15 cellular contexts compared by ENCODE assay signal in the genomic region with DNA sequence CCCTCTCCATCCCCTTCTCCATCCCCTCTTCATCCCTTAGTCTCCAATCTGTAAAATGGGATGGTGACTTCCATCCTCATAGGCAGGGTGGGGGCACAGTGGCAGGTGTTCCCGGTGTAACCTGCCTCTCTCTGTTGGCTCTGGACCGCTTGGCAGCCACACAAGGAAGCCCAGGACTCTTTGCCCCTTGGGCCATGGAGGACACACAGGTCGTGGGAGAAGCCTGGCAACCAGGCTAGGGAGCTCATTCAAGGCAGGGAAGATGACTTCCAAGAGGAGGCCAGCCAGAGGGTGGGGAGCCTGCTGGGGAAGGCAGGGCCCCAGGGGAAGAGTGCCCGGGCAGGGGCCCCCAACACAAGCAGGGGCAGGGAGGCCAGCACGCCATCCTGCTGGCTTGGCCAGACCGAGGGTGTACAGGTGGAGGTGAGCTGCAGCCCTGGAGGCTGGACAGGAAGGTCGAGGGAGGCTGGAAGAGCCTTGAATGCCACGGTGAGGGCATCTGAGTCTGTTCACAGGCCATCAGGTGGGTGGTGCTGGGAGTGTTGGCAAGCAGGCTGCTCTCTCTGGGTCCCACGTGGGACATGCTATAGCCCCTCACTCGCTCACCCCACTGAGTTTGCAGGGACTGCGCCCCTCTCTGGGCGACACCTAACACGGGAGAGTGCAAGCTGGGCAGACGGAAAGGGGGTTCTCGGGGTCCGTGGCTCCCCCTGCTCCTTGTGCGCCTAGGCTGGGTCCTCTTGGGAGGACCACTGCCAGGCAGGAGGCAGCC. TPM values are rescaled to one million over a fixed set of nuclear protein-coding genes. Genes with fewer than 3 reads are reported as not detected.
"Had no signal": no experiment of that assay in that cellular context is flagged by ENCODE, and none has a peak within 500 bp of the region (broad histone marks: within the 10 kb centered on the region; RNA-seq: fewer than 3 reads in every experiment).

No MANE protein-coding gene starts in this region.

- H3K27me3 ChIP-seq: colonic mucosa, testis had no signal

- H3K36me3 ChIP-seq: colonic mucosa, left ventricle myocardium inferior had no signal

- H3K27me3 Mint-ChIP-seq: activated CD8-positive, alpha-beta T cell treated with anti-CD3 and anti-CD28 coated beads for 36 hours had no signal

- H3K4me1 ChIP-seq: colonic mucosa, left ventricle myocardium inferior, parathyroid adenoma, testis had no signal

- H3K9me3 ChIP-seq: colonic mucosa, testis had no signal

- DNase-seq: activated CD8-positive, alpha-beta T cell treated with anti-CD3 and anti-CD28 coated beads for 36 hours; activated naive CD4-positive, alpha-beta T cell treated with anti-CD3 and anti-CD28 coated beads for 36 hours; colonic mucosa; effector CD8-positive, alpha-beta T cell; foreskin melanocyte; left ventricle myocardium inferior; right cardiac atrium; stimulated activated naive B cell treated with anti-CD40 and anti-IgM and Interleukin-4, amounts not matched to agents 10 μg/mL and 1 μg/mL and 100 μg/mL, for 72 hours; testis had no signal

- H3K4me3 Mint-ChIP-seq: activated CD8-positive, alpha-beta T cell treated with anti-CD3 and anti-CD28 coated beads for 36 hours; activated naive CD4-positive, alpha-beta T cell treated with anti-CD3 and anti-CD28 coated beads for 36 hours; activated T-helper 1 cell treated with anti-CD3 and anti-CD28 coated beads, Interleukin-12 subunit alpha, Interleukin-12 subunit beta, Interleukin-2, Interleukin-4 antibody, amounts not matched to agents 30 ng/mL and 10 ng/mL and 1 ng/mL, durations not matched to agents 14 hours and 24 hours and 36 hours; memory B cell; neural crest cell; stimulated activated naive B cell treated with anti-CD40 and anti-IgM and Interleukin-4, amounts not matched to agents 10 μg/mL and 1 μg/mL and 100 μg/mL, for 72 hours had no signal

- H2AFZ ChIP-seq: parathyroid adenoma had no signal

- H3K9me3 Mint-ChIP-seq: activated CD8-positive, alpha-beta T cell treated with anti-CD3 and anti-CD28 coated beads for 36 hours; activated naive CD4-positive, alpha-beta T cell treated with anti-CD3 and anti-CD28 coated beads for 36 hours; activated T-helper 1 cell treated with anti-CD3 and anti-CD28 coated beads, Interleukin-12 subunit alpha, Interleukin-12 subunit beta, Interleukin-2, Interleukin-4 antibody, amounts not matched to agents 30 ng/mL and 10 ng/mL and 1 ng/mL, durations not matched to agents 14 hours and 24 hours and 36 hours; stimulated activated naive B cell treated with anti-CD40 and anti-IgM and Interleukin-4, amounts not matched to agents 10 μg/mL and 1 μg/mL and 100 μg/mL, for 72 hours had no signal

- ATAC-seq: activated CD8-positive, alpha-beta T cell treated with anti-CD3 and anti-CD28 coated beads for 36 hours; right cardiac atrium; stimulated activated naive B cell treated with anti-CD40 and anti-IgM and Interleukin-4, amounts not matched to agents 10 μg/mL and 1 μg/mL and 100 μg/mL, for 72 hours had no signal

- H3K27ac ChIP-seq: colonic mucosa, left ventricle myocardium inferior, parathyroid adenoma, testis had no signal

- H3K79me2 ChIP-seq: parathyroid adenoma had no signal

- H3K27ac Mint-ChIP-seq: activated CD8-positive, alpha-beta T cell treated with anti-CD3 and anti-CD28 coated beads for 36 hours; activated naive CD4-positive, alpha-beta T cell treated with anti-CD3 and anti-CD28 coated beads for 36 hours; activated T-helper 1 cell treated with anti-CD3 and anti-CD28 coated beads, Interleukin-12 subunit alpha, Interleukin-12 subunit beta, Interleukin-2, Interleukin-4 antibody, amounts not matched to agents 30 ng/mL and 10 ng/mL and 1 ng/mL, durations not matched to agents 14 hours and 24 hours and 36 hours; memory B cell; stimulated activated naive B cell treated with anti-CD40 and anti-IgM and Interleukin-4, amounts not matched to agents 10 μg/mL and 1 μg/mL and 100 μg/mL, for 72 hours had no signal

- H3K36me3 Mint-ChIP-seq: stimulated activated naive B cell treated with anti-CD40 and anti-IgM and Interleukin-4, amounts not matched to agents 10 μg/mL and 1 μg/mL and 100 μg/mL, for 72 hours had no signal

- H3K4me2 ChIP-seq: smooth muscle cell had no signal

- H3K4me3 ChIP-seq: colonic mucosa, left ventricle myocardium inferior, smooth muscle cell, testis had no signal

RNA-seq across cellular contexts. Expression of gene IFITM10, which starts 28.8 kb away (rescaled TPM):
- total RNA-seq: neural crest cell had no signal

RNA-seq across cellular contexts. Expression of gene SYT8, which starts 55.6 kb away (rescaled TPM):
- total RNA-seq: activated CD8-positive, alpha-beta T cell treated with anti-CD3 and anti-CD28 coated beads for 36 hours; activated naive CD4-positive, alpha-beta T cell treated with anti-CD3 and anti-CD28 coated beads for 36 hours; activated T-helper 1 cell treated with anti-CD3 and anti-CD28 coated beads, Interleukin-12 subunit alpha, Interleukin-12 subunit beta, Interleukin-2, Interleukin-4 antibody, amounts not matched to agents 30 ng/mL and 10 ng/mL and 1 ng/mL, durations not matched to agents 14 hours and 24 hours and 36 hours; cardiac septum; left ventricle myocardium inferior; neural crest cell; right cardiac atrium had no signal

RNA-seq across cellular contexts. Expression of gene TNNI2, which starts 59.6 kb away (rescaled TPM):
- total RNA-seq: activated naive CD4-positive, alpha-beta T cell treated with anti-CD3 and anti-CD28 coated beads for 36 hours; activated T-helper 1 cell treated with anti-CD3 and anti-CD28 coated beads, Interleukin-12 subunit alpha, Interleukin-12 subunit beta, Interleukin-2, Interleukin-4 antibody, amounts not matched to agents 30 ng/mL and 10 ng/mL and 1 ng/mL, durations not matched to agents 14 hours and 24 hours and 36 hours; left ventricle myocardium inferior; neural crest cell; right cardiac atrium; testis had no signal
